ENCODE assay signal across 7 cellular contexts in the genomic region with DNA sequence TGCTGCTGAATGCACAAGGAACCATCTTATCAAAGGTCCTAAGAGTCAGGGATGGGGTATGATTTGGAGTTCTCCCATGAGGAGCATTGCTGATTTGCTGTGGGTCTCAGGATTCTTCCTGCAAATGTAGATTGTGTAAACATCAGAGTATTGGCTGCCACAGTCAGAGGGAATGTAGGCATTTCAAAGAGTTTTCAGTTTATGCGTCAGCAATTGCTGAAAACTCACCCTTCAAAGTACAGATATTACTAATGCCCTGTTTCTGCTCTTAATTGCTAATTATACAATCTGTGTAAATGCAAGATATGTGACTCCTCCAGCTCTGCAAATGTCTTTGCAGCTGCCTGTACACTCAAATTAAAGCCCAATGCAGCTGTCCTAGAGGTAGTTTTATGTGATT.
A peak's percentile ranks its signal among the peaks of the same experiment; 100 is the strongest.
DNase-seq lines count a peak whose midpoint lies in the region; ATAC-seq, FAIRE-seq and TF ChIP-seq lines count a peak whose summit lies in the region.
"Not testable (repeated sequence)": the region's sequence is repeated elsewhere in the genome, so short reads cannot be mapped to it uniquely, and the experiment has no call there.

No MANE protein-coding gene starts in this region.

- not testable (repeated sequence) for H2BK15ac ChIP-seq in H1 (ENCODE audit: low read length)

- not testable (repeated sequence) for H3K27me3 ChIP-seq in H1 (replicated peaks in 1 of 4; ENCODE audit: control insufficient read depth in 3 of 4, extremely low read depth in 1 of 4, insufficient read depth in 3 of 4, low read length in 3 of 4)

- WGBS in A549 (ENCODE audit: missing lambda C conversion rate): 55% methylated on average over 1 of the region's 1 CpG
- WGBS in H1 (ENCODE audit: extremely low coverage in 1 of 2, insufficient coverage in 1 of 2, insufficient read length in 1 of 2, insufficient replicate concordance in 2 of 2, low coverage in 1 of 2, low lambda C conversion rate in 2 of 2, missing lambda C conversion rate in 1 of 2), 2 experiments: 83% methylated on average over 1 of the region's 1 CpG; no CpG with 5 or more reads in 1 of the 2 experiments

- TF ChIP-seq RAD21 in A549 (conservative IDR thresholded peaks at IDR 0.05 in 1 of 2, IDR thresholded peaks at IDR 0.05 in 1 of 2); H1 (IDR thresholded peaks at IDR 0.05 in 1 of 2, conservative IDR thresholded peaks at IDR 0.05 in 1 of 2; ENCODE audit: low read depth in 2 of 2, low read length in 2 of 2): not testable (repeated sequence)

- H3K27ac ChIP-seq in A549; H1 (ENCODE audit: low read depth, low read length): not testable (repeated sequence)

- TF ChIP-seq CTCF in A549 (IDR thresholded peaks at IDR 0.05); H1 (IDR thresholded peaks at IDR 0.05; ENCODE audit: control extremely low read depth in 1 of 3, insufficient read depth in 1 of 3, low read depth in 1 of 3, low read length in 3 of 3): not testable (repeated sequence)

- H3K27ac Mint-ChIP-seq in activated CD8-positive, alpha-beta memory T cell treated with anti-CD3 and anti-CD28 coated beads, Interleukin-2, amount 10 ng/mL, durations not matched to agents 7 days and 5 days; activated naive CD4-positive, alpha-beta T cell treated with anti-CD3 and anti-CD28 coated beads for 36 hours: not testable (repeated sequence)

- not testable (repeated sequence) for TF ChIP-seq POLR2A in A549 (IDR thresholded peaks at IDR 0.05; ENCODE audit: low read length); H1 (IDR thresholded peaks at IDR 0.05; ENCODE audit: control extremely low read depth in 1 of 2, low read depth in 2 of 2, low read length in 2 of 2)

- H2BK12ac ChIP-seq in H1 (ENCODE audit: low read depth, low read length): not testable (repeated sequence)

- not testable (repeated sequence) for H3K23ac ChIP-seq in H1 (ENCODE audit: insufficient read length)

- H4K91ac ChIP-seq in H1 (replicated peaks; ENCODE audit: insufficient read length, low read length): not testable (repeated sequence)

- H3K36me3 ChIP-seq in H1 (ENCODE audit: control insufficient read depth in 2 of 4, insufficient read depth in 4 of 4, low read length in 3 of 4): not testable (repeated sequence)

- TF ChIP-seq EP300 in A549 (IDR thresholded peaks at IDR 0.05); H1 (IDR thresholded peaks at IDR 0.05; ENCODE audit: borderline replicate concordance in 1 of 2, low read depth in 2 of 2, low read length in 2 of 2): not testable (repeated sequence)

- not testable (repeated sequence) for H2BK120ac ChIP-seq in H1 (replicated peaks; ENCODE audit: low read depth, low read length)

- not testable (repeated sequence) for H3K56ac ChIP-seq in H1 (replicated peaks; ENCODE audit: insufficient read length, low read depth, low read length)

- H3K4me1 ChIP-seq in A549; H1 (replicated peaks in 1 of 4; ENCODE audit: control insufficient read depth in 3 of 4, insufficient read depth in 4 of 4, low read length in 3 of 4): not testable (repeated sequence)

- not testable (repeated sequence) for H2BK5ac ChIP-seq in H1 (ENCODE audit: low read depth, low read length)

- peak; percentile 46 for FAIRE-seq in A549 (lab: Jason Lieb, UNC)
- FAIRE-seq in H1 (lab: Jason Lieb, UNC): peak; percentile 7

- H3K23me2 ChIP-seq in H1 (ENCODE audit: low read depth, low read length): not testable (repeated sequence)

- not testable (repeated sequence) for H3K4me3 Mint-ChIP-seq in activated CD8-positive, alpha-beta memory T cell treated with anti-CD3 and anti-CD28 coated beads, Interleukin-2, amount 10 ng/mL, durations not matched to agents 7 days and 5 days; activated naive CD4-positive, alpha-beta T cell treated with anti-CD3 and anti-CD28 coated beads for 36 hours

- H4K5ac ChIP-seq in H1 (ENCODE audit: insufficient read length, low read depth, low read length): not testable (repeated sequence)

- not testable (repeated sequence) for H3K9me3 Mint-ChIP-seq in activated CD8-positive, alpha-beta memory T cell treated with anti-CD3 and anti-CD28 coated beads, Interleukin-2, amount 10 ng/mL, durations not matched to agents 7 days and 5 days (ENCODE audit: low read depth); activated naive CD4-positive, alpha-beta T cell treated with anti-CD3 and anti-CD28 coated beads for 36 hours

- H2AFZ ChIP-seq in H1 (ENCODE audit: low read length): not testable (repeated sequence)

- not testable (repeated sequence) for H3K4me3 ChIP-seq in A549; H1 (ENCODE audit: extremely low read depth in 1 of 4, insufficient read depth in 2 of 4, low read depth in 3 of 4, low read length in 4 of 4)

- not testable (repeated sequence) for H3K4me2 ChIP-seq in A549; H1 (ENCODE audit: insufficient read depth in 1 of 2, low read depth in 2 of 2, low read length in 2 of 2)

- H3K14ac ChIP-seq in H1 (ENCODE audit: insufficient read length): not testable (repeated sequence)

- H3K9ac ChIP-seq in H1 (replicated peaks in 1 of 4; ENCODE audit: extremely low read depth in 1 of 4, low read depth in 3 of 4, low read length in 3 of 4): not testable (repeated sequence)

- H3K18ac ChIP-seq in H1 (ENCODE audit: extremely low read depth, low read length): not testable (repeated sequence)

- H3K9me3 ChIP-seq in A549; H1 (ENCODE audit: insufficient read depth in 2 of 2, low read depth in 1 of 2, low read length in 1 of 2): not testable (repeated sequence)

- not testable (repeated sequence) for ATAC-seq in A549
- ATAC-seq in GM18873 (IDR thresholded peaks at IDR 0.05; ENCODE audit: low FRiP score, unreplicated experiment) (peak; percentile 42), HG03378 (IDR thresholded peaks at IDR 0.05; ENCODE audit: unreplicated experiment) (peak; percentile 56)
- ATAC-seq in activated CD8-positive, alpha-beta memory T cell treated with anti-CD3 and anti-CD28 coated beads, Interleukin-2, amount 10 ng/mL, durations not matched to agents 7 days and 5 days: peak; percentile 58

- not testable (repeated sequence) for H3K27me3 Mint-ChIP-seq in activated CD8-positive, alpha-beta memory T cell treated with anti-CD3 and anti-CD28 coated beads, Interleukin-2, amount 10 ng/mL, durations not matched to agents 7 days and 5 days; activated naive CD4-positive, alpha-beta T cell treated with anti-CD3 and anti-CD28 coated beads for 36 hours (ENCODE audit: low read depth)

- not testable (repeated sequence) for H3K79me2 ChIP-seq in H1 (ENCODE audit: control insufficient read depth in 1 of 2, insufficient read depth in 2 of 2, low read length in 2 of 2)

- CTCF ChIA-PET in A549 (lab: Yijun Ruan, JAX); activated CD8-positive, alpha-beta memory T cell treated with anti-CD3 and anti-CD28 coated beads, Interleukin-2, amount 10 ng/mL, durations not matched to agents 7 days and 5 days (lab: Charles Lee); activated naive CD4-positive, alpha-beta T cell treated with anti-CD3 and anti-CD28 coated beads for 36 hours (lab: Charles Lee); H1 (lab: Charles Lee; ENCODE audit: partially characterized antibody): not testable (repeated sequence)

- not testable (repeated sequence) for H4K8ac ChIP-seq in H1 (ENCODE audit: extremely low read depth, insufficient read depth, low read length)

- POLR2A ChIA-PET in A549 (lab: Yijun Ruan, JAX); H1 (lab: Charles Lee; ENCODE audit: partially characterized antibody): not testable (repeated sequence)

- not testable (repeated sequence) for H4K20me1 ChIP-seq in H1 (replicated peaks in 1 of 2; ENCODE audit: control insufficient read depth in 1 of 2, insufficient read depth in 2 of 2, low read length in 2 of 2)

- not testable (repeated sequence) for H3K4me1 Mint-ChIP-seq in activated CD8-positive, alpha-beta memory T cell treated with anti-CD3 and anti-CD28 coated beads, Interleukin-2, amount 10 ng/mL, durations not matched to agents 7 days and 5 days; activated naive CD4-positive, alpha-beta T cell treated with anti-CD3 and anti-CD28 coated beads for 36 hours (ENCODE audit: low read depth)

- H3K79me1 ChIP-seq in H1 (ENCODE audit: low read depth, low read length): not testable (repeated sequence)

- H2BK20ac ChIP-seq in H1 (ENCODE audit: low read length): not testable (repeated sequence)

- H3K4ac ChIP-seq in H1 (replicated peaks; ENCODE audit: insufficient read length, low read depth, low read length): not testable (repeated sequence)

- intact Hi-C loops in activated naive CD4-positive, alpha-beta T cell treated with anti-CD3 and anti-CD28 coated beads for 36 hours (cut with micrococcal nuclease): not testable (repeated sequence)

- not testable (repeated sequence) for DNase-seq in A549 (ENCODE audit: low read depth in 1 of 2, low spot score in 1 of 2); activated CD8-positive, alpha-beta memory T cell treated with anti-CD3 and anti-CD28 coated beads, Interleukin-2, amount 10 ng/mL, durations not matched to agents 7 days and 5 days; H1 (ENCODE audit: low read depth in 1 of 2, low spot score in 2 of 2)
- DNase-seq in activated naive CD4-positive, alpha-beta T cell treated with anti-CD3 and anti-CD28 coated beads for 36 hours: peak; percentile 5
- peak; percentile 5 for DNase-seq in stimulated activated CD4-positive, alpha-beta T cell treated with anti-CD3 and anti-CD28 coated beads, Interleukin-4, amount 100 ng/mL, for 24 hours

- not testable (repeated sequence) for H3K36me3 Mint-ChIP-seq in activated CD8-positive, alpha-beta memory T cell treated with anti-CD3 and anti-CD28 coated beads, Interleukin-2, amount 10 ng/mL, durations not matched to agents 7 days and 5 days; activated naive CD4-positive, alpha-beta T cell treated with anti-CD3 and anti-CD28 coated beads for 36 hours (ENCODE audit: low read depth)

- H2AK5ac ChIP-seq in H1 (ENCODE audit: low read depth, low read length): not testable (repeated sequence)
